Comparison of ENCODE assay signal across 12 cellular contexts in genomic region chr17:78474631-78475146, GRCh38.
DNase-seq lines count a peak whose midpoint lies in the region; ATAC-seq, FAIRE-seq and TF ChIP-seq lines count a peak whose summit lies in the region.
"Had no signal": no experiment of that assay in that cellular context is flagged by ENCODE, and none has a peak within 500 bp of the region (broad histone marks: within the 10 kb centered on the region; RNA-seq: fewer than 3 reads in every experiment).

No MANE protein-coding gene starts in this region.

- peaks cover 0 to 4% (median 0%) of the 10 kb centered on the region in 3 donors for H3K36me3 Mint-ChIP-seq in immature natural killer cell
- H3K36me3 Mint-ChIP-seq: WTC11 had no signal

- no peaks in the 10 kb centered on the region for H3K4me1 ChIP-seq in testis
- H3K4me1 ChIP-seq: parathyroid adenoma had no signal

- H3K27ac ChIP-seq in testis = no peak overlapping the region
- H3K27ac ChIP-seq: coronary artery, parathyroid adenoma had no signal

- no peaks in the 10 kb centered on the region for H3K27me3 ChIP-seq in testis

- TF ChIP-seq CTCF in testis (IDR thresholded peaks at IDR 0.05) = no peak

- WGBS in testis, 2 donors = 83 to 87% methylated on average over 15 to 18 of the region's 18 CpGs

- H3K9me3 ChIP-seq in testis = no peaks in the 10 kb centered on the region

- H3K4me3 Mint-ChIP-seq in immature natural killer cell = peak overlapping the region; percentile 26 to 77 (median 67)
- H3K4me3 Mint-ChIP-seq: WTC11 had no signal

- H3K27ac Mint-ChIP-seq in immature natural killer cell = peak overlapping the region; percentile 81 to 99 (median 89)
- H3K27ac Mint-ChIP-seq: WTC11 had no signal

- ATAC-seq in GM19468 (IDR thresholded peaks at IDR 0.05; ENCODE audit: extremely low read depth, unreplicated experiment) = peak; percentile 57
- peak; percentile 61 for ATAC-seq in HG03280 (IDR thresholded peaks at IDR 0.05; ENCODE audit: unreplicated experiment)
- ATAC-seq: WTC11 had no signal

- intact Hi-C loops in testis (cut with DNase I; ENCODE audit: low total_unique reads) = no loop called here

- peaks cover 0 to 15% (median 6%) of the 10 kb centered on the region in 6 donors for H3K9me3 Mint-ChIP-seq in immature natural killer cell

- FAIRE-seq in GM12891 (lab: Jason Lieb, UNC) = peak; percentile 51

- no peak overlapping the region for H3K4me3 ChIP-seq in testis
- H3K4me3 ChIP-seq: coronary artery had no signal

- TF ChIP-seq POLR2A in GM12891 (IDR thresholded peaks at IDR 0.05; ENCODE audit: low read depth, low read length) (no peak), testis (IDR thresholded peaks at IDR 0.05) (no peak)

- H3K4me1 Mint-ChIP-seq in immature natural killer cell = peaks cover 28 to 29% of the 10 kb centered on the region in 2 donors

- no peaks in the 10 kb centered on the region for H3K36me3 ChIP-seq in testis (ENCODE audit: low read depth, missing control alignments)

- DNase-seq in GM12891 (ENCODE audit: insufficient read length, low spot score) = no peak
- DNase-seq in immature natural killer cell = peak; percentile 85 to 89 (median 88)
- no peak for DNase-seq in NCI-H2196 treated with DMSO at 0.1 percent for 48 hours (lab: John Stamatoyannopoulos, UW; ENCODE audit: unreplicated experiment)
- no peak for DNase-seq in anterior cingulate cortex (lab: John Stamatoyannopoulos, UW)
- no peak for DNase-seq in NAMALWA (ENCODE audit: low spot score)
- DNase-seq in testis = no peak
- DNase-seq: NCI-H524 treated with DMSO at 0.1 percent for 48 hours had no signal

- peaks cover 14 to 19% (median 16%) of the 10 kb centered on the region in 3 donors for H3K27me3 Mint-ChIP-seq in immature natural killer cell (ENCODE audit: low read depth in 3 of 3)

TF ChIP-seq in GM12891, 5 proteins besides CTCF, POLR2A, EP300 and RAD21:
- no peak for TF ChIP-seq POLR2AphosphoS5 (IDR thresholded peaks at IDR 0.05; ENCODE audit: low read depth, low read length)
- no peak for TF ChIP-seq SPI1 (IDR thresholded peaks at IDR 0.05; ENCODE audit: low read depth, low read length)
- TF ChIP-seq POU2F2 (IDR thresholded peaks at IDR 0.05; ENCODE audit: low read depth, low read length) = no peak
- TF ChIP-seq TAF1 (IDR thresholded peaks at IDR 0.05; ENCODE audit: low read depth, low read length) = no peak
- TF ChIP-seq PAX5 (IDR thresholded peaks at IDR 0.05; ENCODE audit: insufficient read depth, low read length, severe bottlenecking) = no peak

Comparison
In these comparisons a context has a peak if more than half of its experiments do, and no peak if none do; other contexts are left out.
1. DNase-seq: peak in immature natural killer cell (3 of 3); none in GM12891 (single experiment), NCI-H2196 treated with DMSO at 0.1 percent for 48 hours (single experiment), anterior cingulate cortex (0 of 58), NAMALWA (single experiment) and testis (single experiment).